17 cellular contexts compared by ENCODE assay signal in genomic region chr21:35134299-35134698, GRCh38.
"Had no signal": no experiment of that assay in that cellular context is flagged by ENCODE, and none has a peak within 500 bp of the region (broad histone marks: within the 10 kb centered on the region; RNA-seq: fewer than 3 reads in every experiment).

No MANE protein-coding gene starts in this region.

- H3K4me1 ChIP-seq: thyroid gland, vagina had no signal

- H3K36me3 Mint-ChIP-seq: type B pancreatic cell had no signal

- H3K4me3 Mint-ChIP-seq: naive thymus-derived CD8-positive, alpha-beta T cell; type B pancreatic cell had no signal

- H3K9me3 ChIP-seq: suprapubic skin, thyroid gland, vagina had no signal

- H3K27me3 ChIP-seq: spleen, suprapubic skin, thyroid gland, vagina had no signal

- H3K36me3 ChIP-seq: heart left ventricle, spleen, suprapubic skin, thyroid gland, vagina had no signal

- DNase-seq: effector memory CD4-positive, alpha-beta T cell; heart left ventricle; hippocampal formation; kidney glomerular epithelial cell; naive thymus-derived CD8-positive, alpha-beta T cell; posterior cingulate gyrus; spleen; stimulated activated CD4-positive, alpha-beta T cell treated with anti-CD3 and anti-CD28 coated beads, Interleukin-15, amount 100 ng/mL, for 24 hours; stimulated activated CD4-positive, alpha-beta T cell treated with anti-CD3 and anti-CD28 coated beads, Interleukin-1b, Interleukin-23, amount 100 ng/mL, for 48 hours; stimulated activated CD4-positive, alpha-beta T cell treated with anti-CD3 and anti-CD28 coated beads, Interleukin-4, amount 100 ng/mL, for 24 hours; stimulated activated naive CD4-positive, alpha-beta T cell; thyroid gland had no signal

- H3K27ac Mint-ChIP-seq: naive thymus-derived CD8-positive, alpha-beta T cell; type B pancreatic cell had no signal

- H3K27me3 Mint-ChIP-seq: naive thymus-derived CD8-positive, alpha-beta T cell; type B pancreatic cell had no signal

- H3K27ac ChIP-seq: heart left ventricle, spleen, suprapubic skin, thyroid gland, vagina had no signal

- H3K4me3 ChIP-seq: heart left ventricle, spleen, suprapubic skin, thyroid gland, vagina had no signal

- ATAC-seq: esophagus mucosa; heart left ventricle; naive thymus-derived CD8-positive, alpha-beta T cell; sciatic nerve had no signal
